In the genomic region with DNA sequence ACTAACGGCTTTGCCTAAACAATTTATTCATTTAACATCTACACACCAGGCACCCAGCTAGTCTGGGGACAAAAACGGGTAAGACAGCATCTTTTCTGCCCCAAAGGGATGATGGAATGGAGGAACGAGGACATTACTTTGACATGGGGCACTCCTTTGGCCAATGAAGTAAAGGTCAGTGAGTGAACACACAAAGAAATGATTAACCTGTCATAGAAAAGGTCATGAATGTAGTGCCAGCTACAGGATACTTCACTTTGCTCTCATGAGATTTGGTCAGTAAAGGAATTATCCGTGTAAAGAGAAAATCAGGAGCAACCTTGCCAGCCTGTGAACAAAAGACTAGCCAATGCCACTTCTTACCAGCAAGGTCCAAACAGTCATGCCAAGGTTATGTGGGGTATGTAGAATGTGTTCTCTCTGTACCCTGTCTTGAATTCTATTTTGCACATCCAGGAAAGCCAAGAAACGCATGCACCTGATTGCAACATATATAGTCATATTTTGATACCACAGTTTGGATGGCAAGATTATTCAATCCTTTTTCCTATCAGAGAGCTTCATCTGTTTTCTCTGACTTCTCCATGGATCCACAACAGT, we compare ENCODE assay signal across 25 cellular contexts.
"Had no signal": no experiment of that assay in that cellular context is flagged by ENCODE, and none has a peak within 500 bp of the region (broad histone marks: within the 10 kb centered on the region; RNA-seq: fewer than 3 reads in every experiment).

No MANE protein-coding gene starts in this region.

- H3K9me3 Mint-ChIP-seq: activated CD4-positive, alpha-beta memory T cell treated with anti-CD3 and anti-CD28 coated beads for 36 hours; activated CD4-positive, alpha-beta T cell treated with anti-CD3 and anti-CD28 coated beads, Interleukin-2, amount 10 ng/mL, durations not matched to agents 24 days and 14 days; activated naive CD4-positive, alpha-beta T cell treated with anti-CD3 and anti-CD28 coated beads, Interleukin-2, amount 50 U/mL, for 72 hours; activated T-cell treated with anti-CD3 and anti-CD28 coated beads, Interleukin-2, amount 50 U/mL, for 4 hours; IgD-negative memory B cell; T-helper 2 cell treated with Interferon-gamma antibody and Interleukin-4, amounts not matched to agents 5 μg/mL and 100 μg/mL, for 36 hours had no signal

- H3K9me3 ChIP-seq: SJCRH30, SK-N-SH had no signal

- H3K4me1 ChIP-seq: SJCRH30 had no signal

- H3K27ac ChIP-seq: KMS-11, SJCRH30 had no signal

- H3K4me2 ChIP-seq: KMS-11, SK-N-SH had no signal

- H3K4me3 ChIP-seq: SJCRH30 had no signal

- H3K27me3 Mint-ChIP-seq: activated CD4-positive, alpha-beta memory T cell treated with anti-CD3 and anti-CD28 coated beads for 36 hours; activated CD4-positive, alpha-beta T cell treated with anti-CD3 and anti-CD28 coated beads, Interleukin-2, amount 10 ng/mL, durations not matched to agents 24 days and 14 days; IgD-negative memory B cell had no signal

- H3K36me3 Mint-ChIP-seq: activated naive CD4-positive, alpha-beta T cell treated with anti-CD3 and anti-CD28 coated beads, Interleukin-2, amount 50 U/mL, for 72 hours had no signal

- ATAC-seq: activated T-cell treated with anti-CD3 and anti-CD28 coated beads, Interleukin-2, amount 50 U/mL, for 4 hours had no signal

- H3K4me3 Mint-ChIP-seq: activated CD4-positive, alpha-beta memory T cell treated with anti-CD3 and anti-CD28 coated beads for 36 hours; activated CD4-positive, alpha-beta T cell treated with anti-CD3 and anti-CD28 coated beads, Interleukin-2, amount 10 ng/mL, durations not matched to agents 24 days and 14 days; activated T-cell treated with anti-CD3 and anti-CD28 coated beads, Interleukin-2, amount 50 U/mL, for 4 hours; IgD-negative memory B cell; T-helper 2 cell treated with Interferon-gamma antibody and Interleukin-4, amounts not matched to agents 5 μg/mL and 100 μg/mL, for 36 hours had no signal

- H3K27me3 ChIP-seq: SJCRH30 had no signal

- H3K27ac Mint-ChIP-seq: activated CD4-positive, alpha-beta memory T cell treated with anti-CD3 and anti-CD28 coated beads for 36 hours; activated CD4-positive, alpha-beta T cell treated with anti-CD3 and anti-CD28 coated beads, Interleukin-2, amount 10 ng/mL, durations not matched to agents 24 days and 14 days; activated naive CD4-positive, alpha-beta T cell treated with anti-CD3 and anti-CD28 coated beads, Interleukin-2, amount 50 U/mL, for 72 hours; IgD-negative memory B cell; T-helper 2 cell treated with Interferon-gamma antibody and Interleukin-4, amounts not matched to agents 5 μg/mL and 100 μg/mL, for 36 hours had no signal

- H3K9ac ChIP-seq: KMS-11, SK-N-SH had no signal

- DNase-seq: activated CD4-positive, alpha-beta memory T cell treated with anti-CD3 and anti-CD28 coated beads for 36 hours; activated CD4-positive, alpha-beta T cell treated with anti-CD3 and anti-CD28 coated beads, Interleukin-2, amount 10 ng/mL, durations not matched to agents 24 days and 14 days; activated CD4-positive, CD25-positive, alpha-beta regulatory T cell treated with anti-CD3 and anti-CD28 coated beads, Interleukin-2, amount 50 U/mL, for 72 hours; activated CD8-positive, alpha-beta memory T cell treated with anti-CD3 and anti-CD28 coated beads for 24 hours; activated effector memory CD4-positive, alpha-beta T cell treated with anti-CD3 and anti-CD28 coated beads, Interleukin-2, amount 50 U/mL, for 16 hours; activated naive CD4-positive, alpha-beta T cell treated with Interleukin-2 at 50 U/mL for 16 hours; activated T-cell treated with anti-CD3 and anti-CD28 coated beads, Interleukin-2, amount 50 U/mL, for 4 hours; anterior cingulate cortex; MV-4-11; NCI-H1092 treated with DMSO at 0.1 percent for 48 hours; NCI-H1417 treated with DMSO at 0.1 percent for 48 hours; NCI-H1694; NCI-H2029; NCI-H2107; NCI-H2171 treated with DMSO at 0.1 percent for 48 hours; NCI-H226; NCI-H526; NCI-H82; SJCRH30; SK-N-SH; SW 1271 had no signal

- H3K36me3 ChIP-seq: SJCRH30 had no signal
